In genomic region chr7:87874066-87874465, GRCh38 we compare ENCODE assay signal across 1 cellular context.
TF ChIP-seq lines count a peak whose summit lies in the region.

No MANE protein-coding gene starts in this region.

TF ChIP-seq in GM23338, 12 proteins besides CTCF, POLR2A, EP300 and RAD21 (continued from another document):
- no peak for TF ChIP-seq ZNF462 (CRISPR knock-in tag; IDR thresholded peaks at IDR 0.05)
- TF ChIP-seq NANOG (IDR thresholded peaks at IDR 0.05; ENCODE audit: borderline replicate concordance): no peak
TF ChIP-seq in GM23338: peak in this region for 0.
